Comparison of ENCODE assay signal across 1 cellular context in the genomic region with DNA sequence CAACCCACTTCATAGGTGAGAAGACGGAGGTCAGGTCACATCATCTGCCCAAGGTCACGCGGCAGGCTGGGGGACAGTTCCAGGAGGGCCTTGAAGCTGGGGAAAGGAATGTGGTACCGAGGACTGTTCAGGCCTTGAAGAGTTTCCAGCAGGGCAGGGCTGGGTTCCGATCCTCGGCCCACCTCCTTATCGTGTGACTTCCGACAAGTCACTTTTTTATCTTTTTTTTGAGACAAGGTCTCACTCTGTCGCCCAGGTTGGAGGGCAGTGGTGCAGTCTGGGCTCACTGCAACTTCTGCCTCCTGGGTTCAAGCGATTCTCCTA.
TF ChIP-seq lines count a peak whose summit lies in the region.

No MANE protein-coding gene starts in this region.

TF ChIP-seq in H1, 55 proteins besides CTCF, POLR2A, EP300 and RAD21:
- TF ChIP-seq KDM1A (IDR thresholded peaks at IDR 0.05; ENCODE audit: borderline replicate concordance, low read length) = 0 out of 2 replicates have a peak, but pooled peaks have one; percentile 68
- no peak for TF ChIP-seq RFX5 (IDR thresholded peaks at IDR 0.05; ENCODE audit: borderline replicate concordance, low read depth, low read length)
